26 cellular contexts compared by ENCODE assay signal in the genomic region with DNA sequence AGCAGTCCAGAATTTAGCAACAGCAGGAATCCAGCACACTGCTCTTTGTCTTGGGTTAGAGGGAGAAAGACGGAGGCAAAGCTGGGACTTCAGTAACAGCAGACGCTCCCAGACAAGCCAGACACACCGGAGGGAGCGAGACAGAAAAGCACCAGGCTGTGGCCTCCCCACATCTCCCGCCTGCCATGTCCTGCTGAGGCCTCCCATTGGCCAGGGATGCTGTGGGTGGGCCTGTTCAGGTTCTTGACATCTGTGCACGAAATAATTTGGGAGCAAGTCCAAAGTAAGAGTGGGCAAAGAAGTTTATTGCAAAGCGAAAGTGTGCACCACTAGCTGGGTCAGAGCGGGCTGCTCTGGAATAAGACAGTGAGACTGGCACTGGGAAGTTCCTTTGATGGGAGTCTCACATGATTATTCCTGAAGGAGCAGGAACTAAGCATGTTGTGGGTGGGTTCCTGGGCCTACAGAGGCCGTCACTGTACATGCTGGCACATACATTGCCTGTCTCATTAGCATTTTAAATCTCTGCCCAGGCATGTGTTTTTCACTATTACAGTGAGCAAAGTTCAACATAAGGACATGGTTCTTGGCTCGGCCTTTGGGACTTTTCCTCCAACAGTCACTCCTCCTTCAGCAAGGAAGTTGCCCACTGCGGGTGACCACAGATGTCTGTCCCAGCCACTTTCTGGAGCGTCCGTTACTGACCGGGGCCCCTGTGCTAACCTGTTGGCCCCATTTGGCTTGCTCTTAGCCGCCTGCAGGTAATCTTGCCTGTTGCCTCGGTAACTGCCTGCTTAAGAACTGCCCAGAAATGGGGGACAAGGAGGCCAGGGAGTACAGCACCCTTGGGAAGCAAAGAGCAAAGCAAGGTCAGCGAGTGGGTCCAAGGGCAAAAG.
A peak's percentile ranks its signal among the peaks of the same experiment; 100 is the strongest.
DNase-seq lines count a peak whose midpoint lies in the region; TF ChIP-seq lines count a peak whose summit lies in the region.
"Had no signal": no experiment of that assay in that cellular context is flagged by ENCODE, and none has a peak within 500 bp of the region (broad histone marks: within the 10 kb centered on the region; RNA-seq: fewer than 3 reads in every experiment).

No MANE protein-coding gene starts in this region.

- no peak overlapping the region for H3K27ac ChIP-seq in thyroid gland
- H3K27ac ChIP-seq: 22Rv1, left lung had no signal

- H3K4me1 ChIP-seq in adipocyte (ENCODE audit: control insufficient read depth, insufficient read depth, low read length) = peaks cover 10% of the 10 kb centered on the region
- peaks cover 0 to 5% of the 10 kb centered on the region in 2 donors for H3K4me1 ChIP-seq in thyroid gland
- H3K4me1 ChIP-seq: left lung had no signal

- H3K9ac ChIP-seq in adipocyte (ENCODE audit: low read length) = peak overlapping the region; percentile 18

- H3K9me3 ChIP-seq in adipocyte (ENCODE audit: control insufficient read depth, low read length) = no peaks in the 10 kb centered on the region
- H3K9me3 ChIP-seq in thyroid gland = no peaks in the 10 kb centered on the region
- H3K9me3 ChIP-seq: left lung had no signal

- no peaks in the 10 kb centered on the region for H3K9me3 Mint-ChIP-seq in neural crest cell
- H3K9me3 Mint-ChIP-seq: activated naive CD8-positive, alpha-beta T cell treated with anti-CD3 and anti-CD28 coated beads, Interleukin-2, amount 10 ng/mL, durations not matched to agents 7 days and 5 days; CD4-positive, CD25-positive, alpha-beta regulatory T cell; central memory CD8-positive, alpha-beta T cell had no signal

- H3K36me3 ChIP-seq in adipocyte (ENCODE audit: control insufficient read depth, insufficient read depth, low read length, severe bottlenecking) (no peaks in the 10 kb centered on the region), thyroid gland (no peaks in the 10 kb centered on the region)
- H3K36me3 ChIP-seq: left lung had no signal

- no peak for TF ChIP-seq POLR2A in thyroid gland (IDR thresholded peaks at IDR 0.05)

- DNase-seq in NCI-H1694 (lab: John Stamatoyannopoulos, UW) = peak; percentile 3
- no peak for DNase-seq in NCI-H1694 treated with DMSO at 0.1 percent for 48 hours (lab: John Stamatoyannopoulos, UW)
- no peak for DNase-seq in adipocyte (ENCODE audit: low read depth)
- no peak for DNase-seq in neural crest cell (ENCODE audit: low read depth, low spot score)
- DNase-seq in thyroid gland = peak; percentile 12 to 15
- no peak for DNase-seq in NCI-H2029 (lab: John Stamatoyannopoulos, UW)
- no peak for DNase-seq in RPMI8226
- no peak for DNase-seq in COLO829 (ENCODE audit: low spot score)
- DNase-seq: activated CD4-positive, alpha-beta T cell treated with anti-CD3 and anti-CD28 coated beads for 1 hour; activated CD8-positive, alpha-beta T cell treated with anti-CD3 and anti-CD28 coated beads, Interleukin-2, amount 10 ng/mL, durations not matched to agents 7 days and 5 days; activated effector memory CD4-positive, alpha-beta T cell treated with Interleukin-2 at 50 U/mL for 16 hours; activated naive CD8-positive, alpha-beta T cell treated with anti-CD3 and anti-CD28 coated beads, Interleukin-2, amount 10 ng/mL, durations not matched to agents 7 days and 5 days; CD4-positive, CD25-positive, alpha-beta regulatory T cell; dermis blood vessel endothelial cell; EL; Kasumi-1; mesendoderm; NCI-H2227 treated with DMSO at 0.1 percent for 48 hours; NCI-H748 treated with DMSO at 0.1 percent for 48 hours; occipital lobe; OCI-M1; retina; stimulated activated CD4-positive, alpha-beta T cell treated with anti-CD3 and anti-CD28 coated beads, Interleukin-2, amount 100 ng/mL, for 24 hours had no signal

- peak overlapping the region; percentile 40 for H3K27ac Mint-ChIP-seq in neural crest cell (ENCODE audit: unreplicated experiment)
- H3K27ac Mint-ChIP-seq: activated CD8-positive, alpha-beta T cell treated with anti-CD3 and anti-CD28 coated beads, Interleukin-2, amount 10 ng/mL, durations not matched to agents 7 days and 5 days; activated naive CD8-positive, alpha-beta T cell treated with anti-CD3 and anti-CD28 coated beads, Interleukin-2, amount 10 ng/mL, durations not matched to agents 7 days and 5 days; CD4-positive, CD25-positive, alpha-beta regulatory T cell had no signal

- TF ChIP-seq CTCF in neural crest cell (conservative IDR thresholded peaks at IDR 0.05) = no peak
- no peak for TF ChIP-seq CTCF in thyroid gland (IDR thresholded peaks at IDR 0.05)

- peaks cover 53% of the 10 kb centered on the region for H3K4me1 Mint-ChIP-seq in neural crest cell
- H3K4me1 Mint-ChIP-seq: activated naive CD8-positive, alpha-beta T cell treated with anti-CD3 and anti-CD28 coated beads, Interleukin-2, amount 10 ng/mL, durations not matched to agents 7 days and 5 days; CD4-positive, CD25-positive, alpha-beta regulatory T cell; central memory CD8-positive, alpha-beta T cell had no signal

- peak overlapping the region; percentile 25 for H3K4me3 ChIP-seq in adipocyte (ENCODE audit: low read length)
- no peak overlapping the region for H3K4me3 ChIP-seq in thyroid gland (replicated peaks in 1 of 3)
- H3K4me3 ChIP-seq: left lung had no signal

- H3K4me3 Mint-ChIP-seq in neural crest cell = no peak overlapping the region
- H3K4me3 Mint-ChIP-seq: activated CD8-positive, alpha-beta T cell treated with anti-CD3 and anti-CD28 coated beads, Interleukin-2, amount 10 ng/mL, durations not matched to agents 7 days and 5 days; activated naive CD8-positive, alpha-beta T cell treated with anti-CD3 and anti-CD28 coated beads, Interleukin-2, amount 10 ng/mL, durations not matched to agents 7 days and 5 days; CD4-positive, CD25-positive, alpha-beta regulatory T cell; central memory CD8-positive, alpha-beta T cell had no signal

- intact Hi-C loops in thyroid gland (cut with DNase I) = no loop called here

- H3K27me3 ChIP-seq in adipocyte (replicated peaks; ENCODE audit: control insufficient read depth, insufficient read depth, low read length) = peaks cover 3% of the 10 kb centered on the region
- H3K27me3 ChIP-seq in thyroid gland = no peaks in the 10 kb centered on the region
- H3K27me3 ChIP-seq: left lung had no signal

- WGBS in thyroid gland, 2 donors = 76 to 80% methylated on average over 17 of the region's 17 CpGs

- H3K27me3 Mint-ChIP-seq in neural crest cell (ENCODE audit: low read depth) = peaks cover 28% of the 10 kb centered on the region
- H3K27me3 Mint-ChIP-seq: CD4-positive, CD25-positive, alpha-beta regulatory T cell; central memory CD8-positive, alpha-beta T cell had no signal

- H3K36me3 Mint-ChIP-seq in neural crest cell (ENCODE audit: low read depth) = no peaks in the 10 kb centered on the region
- H3K36me3 Mint-ChIP-seq: activated naive CD8-positive, alpha-beta T cell treated with anti-CD3 and anti-CD28 coated beads, Interleukin-2, amount 10 ng/mL, durations not matched to agents 7 days and 5 days; CD4-positive, CD25-positive, alpha-beta regulatory T cell had no signal

Comparison
In these comparisons a context has a peak if more than half of its experiments do, and no peak if none do; other contexts are left out.
1. DNase-seq: peak in NCI-H1694 (single experiment) and thyroid gland (2 of 2); none in NCI-H1694 treated with DMSO at 0.1 percent for 48 hours (single experiment), adipocyte (single experiment), neural crest cell (single experiment), NCI-H2029 (single experiment), RPMI8226 (single experiment) and COLO829 (single experiment).